8 cellular contexts compared by ENCODE assay signal in genomic region chr7:50369408-50370026, GRCh38.
DNase-seq lines count a peak whose midpoint lies in the region; ATAC-seq, FAIRE-seq and TF ChIP-seq lines count a peak whose summit lies in the region.

No MANE protein-coding gene starts in this region.

- POLR2A ChIA-PET in BJ (lab: Charles Lee) = no interaction called here

- FAIRE-seq in HTR-8/SVneo (lab: Jason Lieb, UNC) = no peak

- TF ChIP-seq CTCF in BJ (IDR thresholded peaks at IDR 0.05; ENCODE audit: insufficient read depth, low read depth, low read length) (peak; percentile 22; the same call in 1 of the 2 replicates), GM12874 (IDR thresholded peaks at IDR 0.05; ENCODE audit: insufficient read depth, low read depth, low read length) (peak; percentile 70), mucosa of descending colon (IDR thresholded peaks at IDR 0.05) (no peak), vagina (IDR thresholded peaks at IDR 0.05) (peak in 1 of 3 experiments; percentile 17)

- no peak overlapping the region for H3K27ac ChIP-seq in vagina

- H3K9me3 Mint-ChIP-seq in activated naive CD8-positive, alpha-beta T cell treated with anti-CD3 and anti-CD28 coated beads, Interleukin-2, amount 50 U/mL, for 24 hours = no peaks in the 10 kb centered on the region

- ATAC-seq in activated naive CD8-positive, alpha-beta T cell treated with anti-CD3 and anti-CD28 coated beads, Interleukin-2, amount 50 U/mL, for 24 hours = no peak
- peak; percentile 48 for ATAC-seq in mucosa of descending colon

- peak overlapping the region; percentile 49 for H3K4me3 Mint-ChIP-seq in activated naive CD8-positive, alpha-beta T cell treated with anti-CD3 and anti-CD28 coated beads, Interleukin-2, amount 50 U/mL, for 24 hours

- intact Hi-C loops in mucosa of descending colon (cut with DNase I, micrococcal nuclease) = no loop called here
- intact Hi-C loops in vagina (cut with DNase I) = no loop called here

- H3K27me3 Mint-ChIP-seq in activated naive CD8-positive, alpha-beta T cell treated with anti-CD3 and anti-CD28 coated beads, Interleukin-2, amount 50 U/mL, for 24 hours = no peaks in the 10 kb centered on the region

- H3K4me1 Mint-ChIP-seq in activated naive CD8-positive, alpha-beta T cell treated with anti-CD3 and anti-CD28 coated beads, Interleukin-2, amount 50 U/mL, for 24 hours = peaks cover 98% of the 10 kb centered on the region

- TF ChIP-seq POLR2A in vagina (IDR thresholded peaks at IDR 0.05) = no peak

- H3K27ac Mint-ChIP-seq in activated naive CD8-positive, alpha-beta T cell treated with anti-CD3 and anti-CD28 coated beads, Interleukin-2, amount 50 U/mL, for 24 hours = peak overlapping the region; percentile 99

- H3K36me3 Mint-ChIP-seq in activated naive CD8-positive, alpha-beta T cell treated with anti-CD3 and anti-CD28 coated beads, Interleukin-2, amount 50 U/mL, for 24 hours (ENCODE audit: low read depth) = peaks cover 88% of the 10 kb centered on the region

- H3K4me1 ChIP-seq in mucosa of descending colon (ENCODE audit: low read depth) = no peaks in the 10 kb centered on the region
- H3K4me1 ChIP-seq in vagina = no peaks in the 10 kb centered on the region

- CTCF ChIA-PET in BJ (lab: Yijun Ruan, JAX) = no interaction called here

- DNase-seq in BJ (ENCODE audit: low read depth) = no peak
- DNase-seq in NCI-H748 (lab: John Stamatoyannopoulos, UW; ENCODE audit: unreplicated experiment) = peak; percentile 57
- DNase-seq in activated naive CD8-positive, alpha-beta T cell treated with anti-CD3 and anti-CD28 coated beads, Interleukin-2, amount 50 U/mL, for 24 hours = no peak
- DNase-seq in mucosa of descending colon = no peak
- no peak for DNase-seq in vagina (ENCODE audit: extremely low spot score in 2 of 2)
- DNase-seq in retina = no peak
- DNase-seq in HTR-8/SVneo (ENCODE audit: insufficient read length, low spot score) = no peak

- H3K27me3 ChIP-seq in BJ (ENCODE audit: control insufficient read depth, insufficient read depth, low read length) (no peaks in the 10 kb centered on the region), vagina (no peaks in the 10 kb centered on the region)

- no peaks in the 10 kb centered on the region for H3K36me3 ChIP-seq in BJ (ENCODE audit: control insufficient read depth, insufficient read depth, low read length)
- H3K36me3 ChIP-seq in mucosa of descending colon (ENCODE audit: low read depth) = no peaks in the 10 kb centered on the region
- H3K36me3 ChIP-seq in vagina = no peaks in the 10 kb centered on the region

- no peaks in the 10 kb centered on the region for H3K9me3 ChIP-seq in mucosa of descending colon
- H3K9me3 ChIP-seq in vagina = no peaks in the 10 kb centered on the region

- H3K4me3 ChIP-seq in BJ (ENCODE audit: low read depth, low read length) (no peak overlapping the region), mucosa of descending colon (no peak overlapping the region), vagina (no peak overlapping the region)
